Comparison of ENCODE assay signal across 1 cellular context in the genomic region with DNA sequence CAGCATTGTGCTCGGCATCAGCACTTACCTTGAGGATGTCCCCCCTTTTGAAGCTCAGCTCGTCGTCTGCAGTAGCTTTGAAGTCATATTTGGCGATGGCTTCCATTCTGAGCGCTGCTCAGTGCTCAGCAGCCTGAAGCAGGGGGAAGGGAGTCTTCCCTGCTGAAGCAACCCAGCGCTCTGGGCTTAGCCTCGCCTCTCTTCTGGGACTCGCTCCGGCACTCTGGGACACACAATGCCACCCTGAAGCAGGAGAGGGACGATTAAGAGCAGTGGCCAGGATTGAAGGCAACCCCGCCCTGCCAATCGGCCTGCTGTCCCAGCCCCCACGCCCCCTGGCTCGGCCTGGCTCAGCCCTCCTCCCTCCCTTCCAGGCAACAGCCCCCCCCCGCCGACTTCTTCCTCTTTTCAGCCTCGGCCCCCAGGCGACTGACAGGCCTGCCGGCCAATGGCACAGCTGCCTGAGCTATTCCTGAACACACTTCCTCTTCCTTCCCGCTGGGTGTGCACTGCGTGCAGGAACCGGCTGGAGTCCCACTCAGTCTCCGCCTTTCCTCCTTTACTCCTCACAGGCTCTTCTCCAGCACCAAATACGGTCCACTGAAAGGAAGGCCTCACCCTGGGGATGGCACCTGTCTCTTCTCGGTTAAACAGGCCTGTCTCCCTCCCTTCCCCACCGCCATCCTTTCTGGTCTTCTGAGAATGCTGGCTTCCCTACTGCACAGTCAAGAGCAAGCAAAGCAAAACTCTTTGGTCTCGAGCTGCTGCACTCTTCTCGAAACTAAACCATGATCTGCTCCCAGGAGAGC.
TF ChIP-seq lines count a peak whose summit lies in the region.

No MANE protein-coding gene starts in this region.

TF ChIP-seq in HepG2, 621 proteins besides CTCF, POLR2A, EP300 and RAD21 (continued from another document and continues in another):
- TF ChIP-seq, protein P1, sequence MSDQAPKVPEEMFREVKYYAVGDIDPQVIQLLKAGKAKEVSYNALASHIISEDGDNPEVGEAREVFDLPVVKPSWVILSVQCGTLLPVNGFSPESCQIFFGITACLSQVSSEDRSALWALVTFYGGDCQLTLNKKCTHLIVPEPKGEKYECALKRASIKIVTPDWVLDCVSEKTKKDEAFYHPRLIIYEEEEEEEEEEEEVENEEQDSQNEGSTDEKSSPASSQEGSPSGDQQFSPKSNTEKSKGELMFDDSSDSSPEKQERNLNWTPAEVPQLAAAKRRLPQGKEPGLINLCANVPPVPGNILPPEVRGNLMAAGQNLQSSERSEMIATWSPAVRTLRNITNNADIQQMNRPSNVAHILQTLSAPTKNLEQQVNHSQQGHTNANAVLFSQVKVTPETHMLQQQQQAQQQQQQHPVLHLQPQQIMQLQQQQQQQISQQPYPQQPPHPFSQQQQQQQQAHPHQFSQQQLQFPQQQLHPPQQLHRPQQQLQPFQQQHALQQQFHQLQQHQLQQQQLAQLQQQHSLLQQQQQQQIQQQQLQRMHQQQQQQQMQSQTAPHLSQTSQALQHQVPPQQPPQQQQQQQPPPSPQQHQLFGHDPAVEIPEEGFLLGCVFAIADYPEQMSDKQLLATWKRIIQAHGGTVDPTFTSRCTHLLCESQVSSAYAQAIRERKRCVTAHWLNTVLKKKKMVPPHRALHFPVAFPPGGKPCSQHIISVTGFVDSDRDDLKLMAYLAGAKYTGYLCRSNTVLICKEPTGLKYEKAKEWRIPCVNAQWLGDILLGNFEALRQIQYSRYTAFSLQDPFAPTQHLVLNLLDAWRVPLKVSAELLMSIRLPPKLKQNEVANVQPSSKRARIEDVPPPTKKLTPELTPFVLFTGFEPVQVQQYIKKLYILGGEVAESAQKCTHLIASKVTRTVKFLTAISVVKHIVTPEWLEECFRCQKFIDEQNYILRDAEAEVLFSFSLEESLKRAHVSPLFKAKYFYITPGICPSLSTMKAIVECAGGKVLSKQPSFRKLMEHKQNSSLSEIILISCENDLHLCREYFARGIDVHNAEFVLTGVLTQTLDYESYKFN (CRISPR knock-in tag; conservative IDR thresholded peaks at IDR 0.05), result peak; percentile 71
- TF ChIP-seq TSC22D2 (CRISPR knock-in tag; IDR thresholded peaks at IDR 0.05; ENCODE audit: borderline replicate concordance) (peak; percentile 84; the same call in 1 of the 2 replicates), ZNF569 (CRISPR knock-in tag; IDR thresholded peaks at IDR 0.05; ENCODE audit: borderline replicate concordance) (no peak), PHB2 (IDR thresholded peaks at IDR 0.05; ENCODE audit: partially characterized antibody) (no peak), EHMT2 (IDR thresholded peaks at IDR 0.05; ENCODE audit: borderline replicate concordance, low read depth, low read length) (no peak), SMAD1 (CRISPR knock-in tag; IDR thresholded peaks at IDR 0.05; ENCODE audit: borderline replicate concordance, low read depth) (no peak), ZNF878 (CRISPR knock-in tag; IDR thresholded peaks at IDR 0.05) (no peak), ZNF629 (CRISPR knock-in tag; conservative IDR thresholded peaks at IDR 0.05) (no peak), NFRKB (IDR thresholded peaks at IDR 0.05) (no peak), NFE2L1 (CRISPR knock-in tag; IDR thresholded peaks at IDR 0.05; ENCODE audit: borderline replicate concordance) (0 out of 2 replicates have a peak, but pooled peaks have one; percentile 20), RARG (CRISPR knock-in tag; IDR thresholded peaks at IDR 0.05; ENCODE audit: low read depth) (no peak), ZNF160 (CRISPR knock-in tag; IDR thresholded peaks at IDR 0.05) (no peak), TBL1XR1 (IDR thresholded peaks at IDR 0.05; ENCODE audit: borderline replicate concordance, low read length, partially characterized antibody) (no peak), AGO2 (optimal IDR thresholded peaks at IDR 0.05; ENCODE audit: low read depth, low read length) (no peak), DNMT3B (CRISPR knock-in tag; conservative IDR thresholded peaks at IDR 0.05) (no peak), XRCC5 (optimal IDR thresholded peaks at IDR 0.05; ENCODE audit: low read length) (peak; percentile 67), KLF11 (CRISPR knock-in tag; IDR thresholded peaks at IDR 0.05) (peak; percentile 89; the same call in 1 of the 2 replicates), SRY (CRISPR knock-in tag; IDR thresholded peaks at IDR 0.05) (no peak)
- TF ChIP-seq, protein P2, sequence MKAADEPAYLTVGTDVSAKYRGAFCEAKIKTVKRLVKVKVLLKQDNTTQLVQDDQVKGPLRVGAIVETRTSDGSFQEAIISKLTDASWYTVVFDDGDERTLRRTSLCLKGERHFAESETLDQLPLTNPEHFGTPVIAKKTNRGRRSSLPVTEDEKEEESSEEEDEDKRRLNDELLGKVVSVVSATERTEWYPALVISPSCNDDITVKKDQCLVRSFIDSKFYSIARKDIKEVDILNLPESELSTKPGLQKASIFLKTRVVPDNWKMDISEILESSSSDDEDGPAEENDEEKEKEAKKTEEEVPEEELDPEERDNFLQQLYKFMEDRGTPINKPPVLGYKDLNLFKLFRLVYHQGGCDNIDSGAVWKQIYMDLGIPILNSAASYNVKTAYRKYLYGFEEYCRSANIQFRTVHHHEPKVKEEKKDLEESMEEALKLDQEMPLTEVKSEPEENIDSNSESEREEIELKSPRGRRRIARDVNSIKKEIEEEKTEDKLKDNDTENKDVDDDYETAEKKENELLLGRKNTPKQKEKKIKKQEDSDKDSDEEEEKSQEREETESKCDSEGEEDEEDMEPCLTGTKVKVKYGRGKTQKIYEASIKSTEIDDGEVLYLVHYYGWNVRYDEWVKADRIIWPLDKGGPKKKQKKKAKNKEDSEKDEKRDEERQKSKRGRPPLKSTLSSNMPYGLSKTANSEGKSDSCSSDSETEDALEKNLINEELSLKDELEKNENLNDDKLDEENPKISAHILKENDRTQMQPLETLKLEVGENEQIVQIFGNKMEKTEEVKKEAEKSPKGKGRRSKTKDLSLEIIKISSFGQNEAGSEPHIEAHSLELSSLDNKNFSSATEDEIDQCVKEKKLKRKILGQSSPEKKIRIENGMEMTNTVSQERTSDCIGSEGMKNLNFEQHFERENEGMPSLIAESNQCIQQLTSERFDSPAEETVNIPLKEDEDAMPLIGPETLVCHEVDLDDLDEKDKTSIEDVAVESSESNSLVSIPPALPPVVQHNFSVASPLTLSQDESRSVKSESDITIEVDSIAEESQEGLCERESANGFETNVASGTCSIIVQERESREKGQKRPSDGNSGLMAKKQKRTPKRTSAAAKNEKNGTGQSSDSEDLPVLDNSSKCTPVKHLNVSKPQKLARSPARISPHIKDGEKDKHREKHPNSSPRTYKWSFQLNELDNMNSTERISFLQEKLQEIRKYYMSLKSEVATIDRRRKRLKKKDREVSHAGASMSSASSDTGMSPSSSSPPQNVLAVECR (CRISPR knock-in tag; IDR thresholded peaks at IDR 0.05; ENCODE audit: borderline replicate concordance), result peak; percentile 96
- TF ChIP-seq, protein P3, sequence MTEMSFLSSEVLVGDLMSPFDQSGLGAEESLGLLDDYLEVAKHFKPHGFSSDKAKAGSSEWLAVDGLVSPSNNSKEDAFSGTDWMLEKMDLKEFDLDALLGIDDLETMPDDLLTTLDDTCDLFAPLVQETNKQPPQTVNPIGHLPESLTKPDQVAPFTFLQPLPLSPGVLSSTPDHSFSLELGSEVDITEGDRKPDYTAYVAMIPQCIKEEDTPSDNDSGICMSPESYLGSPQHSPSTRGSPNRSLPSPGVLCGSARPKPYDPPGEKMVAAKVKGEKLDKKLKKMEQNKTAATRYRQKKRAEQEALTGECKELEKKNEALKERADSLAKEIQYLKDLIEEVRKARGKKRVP (CRISPR knock-in tag; IDR thresholded peaks at IDR 0.05), result peak in 1 of 2 experiments; percentile 37; a peak in 1 of 4 replicates
- TF ChIP-seq, protein P4, sequence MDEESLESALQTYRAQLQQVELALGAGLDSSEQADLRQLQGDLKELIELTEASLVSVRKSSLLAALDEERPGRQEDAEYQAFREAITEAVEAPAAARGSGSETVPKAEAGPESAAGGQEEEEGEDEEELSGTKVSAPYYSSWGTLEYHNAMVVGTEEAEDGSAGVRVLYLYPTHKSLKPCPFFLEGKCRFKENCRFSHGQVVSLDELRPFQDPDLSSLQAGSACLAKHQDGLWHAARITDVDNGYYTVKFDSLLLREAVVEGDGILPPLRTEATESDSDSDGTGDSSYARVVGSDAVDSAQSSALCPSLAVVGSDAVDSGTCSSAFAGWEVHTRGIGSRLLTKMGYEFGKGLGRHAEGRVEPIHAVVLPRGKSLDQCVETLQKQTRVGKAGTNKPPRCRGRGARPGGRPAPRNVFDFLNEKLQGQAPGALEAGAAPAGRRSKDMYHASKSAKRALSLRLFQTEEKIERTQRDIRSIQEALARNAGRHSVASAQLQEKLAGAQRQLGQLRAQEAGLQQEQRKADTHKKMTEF (CRISPR knock-in tag; IDR thresholded peaks at IDR 0.05), result peak; percentile 79
- TF ChIP-seq, protein P5, sequence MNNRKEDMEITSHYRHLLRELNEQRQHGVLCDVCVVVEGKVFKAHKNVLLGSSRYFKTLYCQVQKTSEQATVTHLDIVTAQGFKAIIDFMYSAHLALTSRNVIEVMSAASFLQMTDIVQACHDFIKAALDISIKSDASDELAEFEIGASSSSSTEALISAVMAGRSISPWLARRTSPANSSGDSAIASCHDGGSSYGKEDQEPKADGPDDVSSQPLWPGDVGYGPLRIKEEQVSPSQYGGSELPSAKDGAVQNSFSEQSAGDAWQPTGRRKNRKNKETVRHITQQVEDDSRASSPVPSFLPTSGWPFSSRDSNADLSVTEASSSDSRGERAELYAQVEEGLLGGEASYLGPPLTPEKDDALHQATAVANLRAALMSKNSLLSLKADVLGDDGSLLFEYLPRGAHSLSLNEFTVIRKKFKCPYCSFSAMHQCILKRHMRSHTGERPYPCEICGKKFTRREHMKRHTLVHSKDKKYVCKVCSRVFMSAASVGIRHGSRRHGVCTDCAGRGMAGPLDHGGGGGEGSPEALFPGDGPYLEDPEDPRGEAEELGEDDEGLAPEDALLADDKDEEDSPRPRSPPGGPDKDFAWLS (CRISPR knock-in tag; IDR thresholded peaks at IDR 0.05; ENCODE audit: borderline replicate concordance), result no peak
- TF ChIP-seq, protein P6, sequence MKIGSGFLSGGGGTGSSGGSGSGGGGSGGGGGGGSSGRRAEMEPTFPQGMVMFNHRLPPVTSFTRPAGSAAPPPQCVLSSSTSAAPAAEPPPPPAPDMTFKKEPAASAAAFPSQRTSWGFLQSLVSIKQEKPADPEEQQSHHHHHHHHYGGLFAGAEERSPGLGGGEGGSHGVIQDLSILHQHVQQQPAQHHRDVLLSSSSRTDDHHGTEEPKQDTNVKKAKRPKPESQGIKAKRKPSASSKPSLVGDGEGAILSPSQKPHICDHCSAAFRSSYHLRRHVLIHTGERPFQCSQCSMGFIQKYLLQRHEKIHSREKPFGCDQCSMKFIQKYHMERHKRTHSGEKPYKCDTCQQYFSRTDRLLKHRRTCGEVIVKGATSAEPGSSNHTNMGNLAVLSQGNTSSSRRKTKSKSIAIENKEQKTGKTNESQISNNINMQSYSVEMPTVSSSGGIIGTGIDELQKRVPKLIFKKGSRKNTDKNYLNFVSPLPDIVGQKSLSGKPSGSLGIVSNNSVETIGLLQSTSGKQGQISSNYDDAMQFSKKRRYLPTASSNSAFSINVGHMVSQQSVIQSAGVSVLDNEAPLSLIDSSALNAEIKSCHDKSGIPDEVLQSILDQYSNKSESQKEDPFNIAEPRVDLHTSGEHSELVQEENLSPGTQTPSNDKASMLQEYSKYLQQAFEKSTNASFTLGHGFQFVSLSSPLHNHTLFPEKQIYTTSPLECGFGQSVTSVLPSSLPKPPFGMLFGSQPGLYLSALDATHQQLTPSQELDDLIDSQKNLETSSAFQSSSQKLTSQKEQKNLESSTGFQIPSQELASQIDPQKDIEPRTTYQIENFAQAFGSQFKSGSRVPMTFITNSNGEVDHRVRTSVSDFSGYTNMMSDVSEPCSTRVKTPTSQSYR (CRISPR knock-in tag; IDR thresholded peaks at IDR 0.05; ENCODE audit: borderline replicate concordance), result peak; percentile 68; the same call in 1 of the 2 replicates
- TF ChIP-seq, protein P7, sequence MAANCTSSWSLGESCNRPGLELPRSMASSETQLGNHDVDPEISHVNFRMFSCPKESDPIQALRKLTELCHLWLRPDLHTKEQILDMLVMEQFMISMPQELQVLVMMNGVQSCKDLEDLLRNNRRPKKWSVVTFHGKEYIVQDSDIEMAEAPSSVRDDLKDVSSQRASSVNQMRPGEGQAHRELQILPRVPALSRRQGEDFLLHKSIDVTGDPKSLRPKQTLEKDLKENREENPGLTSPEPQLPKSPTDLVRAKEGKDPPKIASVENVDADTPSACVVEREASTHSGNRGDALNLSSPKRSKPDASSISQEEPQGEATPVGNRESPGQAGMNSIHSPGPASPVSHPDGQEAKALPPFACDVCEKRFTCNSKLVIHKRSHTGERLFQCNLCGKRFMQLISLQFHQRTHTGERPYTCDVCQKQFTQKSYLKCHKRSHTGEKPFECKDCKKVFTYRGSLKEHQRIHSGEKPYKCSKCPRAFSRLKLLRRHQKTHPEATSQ (CRISPR knock-in tag; IDR thresholded peaks at IDR 0.05; ENCODE audit: borderline replicate concordance), result no peak
- TF ChIP-seq, protein P8, sequence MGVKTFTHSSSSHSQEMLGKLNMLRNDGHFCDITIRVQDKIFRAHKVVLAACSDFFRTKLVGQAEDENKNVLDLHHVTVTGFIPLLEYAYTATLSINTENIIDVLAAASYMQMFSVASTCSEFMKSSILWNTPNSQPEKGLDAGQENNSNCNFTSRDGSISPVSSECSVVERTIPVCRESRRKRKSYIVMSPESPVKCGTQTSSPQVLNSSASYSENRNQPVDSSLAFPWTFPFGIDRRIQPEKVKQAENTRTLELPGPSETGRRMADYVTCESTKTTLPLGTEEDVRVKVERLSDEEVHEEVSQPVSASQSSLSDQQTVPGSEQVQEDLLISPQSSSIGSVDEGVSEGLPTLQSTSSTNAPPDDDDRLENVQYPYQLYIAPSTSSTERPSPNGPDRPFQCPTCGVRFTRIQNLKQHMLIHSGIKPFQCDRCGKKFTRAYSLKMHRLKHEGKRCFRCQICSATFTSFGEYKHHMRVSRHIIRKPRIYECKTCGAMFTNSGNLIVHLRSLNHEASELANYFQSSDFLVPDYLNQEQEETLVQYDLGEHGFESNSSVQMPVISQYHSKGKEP (CRISPR knock-in tag; IDR thresholded peaks at IDR 0.05), result no peak
- TF ChIP-seq, protein P9, sequence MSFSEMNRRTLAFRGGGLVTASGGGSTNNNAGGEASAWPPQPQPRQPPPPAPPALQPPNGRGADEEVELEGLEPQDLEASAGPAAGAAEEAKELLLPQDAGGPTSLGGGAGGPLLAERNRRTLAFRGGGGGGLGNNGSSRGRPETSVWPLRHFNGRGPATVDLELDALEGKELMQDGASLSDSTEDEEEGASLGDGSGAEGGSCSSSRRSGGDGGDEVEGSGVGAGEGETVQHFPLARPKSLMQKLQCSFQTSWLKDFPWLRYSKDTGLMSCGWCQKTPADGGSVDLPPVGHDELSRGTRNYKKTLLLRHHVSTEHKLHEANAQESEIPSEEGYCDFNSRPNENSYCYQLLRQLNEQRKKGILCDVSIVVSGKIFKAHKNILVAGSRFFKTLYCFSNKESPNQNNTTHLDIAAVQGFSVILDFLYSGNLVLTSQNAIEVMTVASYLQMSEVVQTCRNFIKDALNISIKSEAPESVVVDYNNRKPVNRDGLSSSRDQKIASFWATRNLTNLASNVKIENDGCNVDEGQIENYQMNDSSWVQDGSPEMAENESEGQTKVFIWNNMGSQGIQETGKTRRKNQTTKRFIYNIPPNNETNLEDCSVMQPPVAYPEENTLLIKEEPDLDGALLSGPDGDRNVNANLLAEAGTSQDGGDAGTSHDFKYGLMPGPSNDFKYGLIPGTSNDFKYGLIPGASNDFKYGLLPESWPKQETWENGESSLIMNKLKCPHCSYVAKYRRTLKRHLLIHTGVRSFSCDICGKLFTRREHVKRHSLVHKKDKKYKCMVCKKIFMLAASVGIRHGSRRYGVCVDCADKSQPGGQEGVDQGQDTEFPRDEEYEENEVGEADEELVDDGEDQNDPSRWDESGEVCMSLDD (CRISPR knock-in tag; IDR thresholded peaks at IDR 0.05; ENCODE audit: borderline replicate concordance), result no peak
